Comparison of ENCODE assay signal across 8 cellular contexts in the genomic region with DNA sequence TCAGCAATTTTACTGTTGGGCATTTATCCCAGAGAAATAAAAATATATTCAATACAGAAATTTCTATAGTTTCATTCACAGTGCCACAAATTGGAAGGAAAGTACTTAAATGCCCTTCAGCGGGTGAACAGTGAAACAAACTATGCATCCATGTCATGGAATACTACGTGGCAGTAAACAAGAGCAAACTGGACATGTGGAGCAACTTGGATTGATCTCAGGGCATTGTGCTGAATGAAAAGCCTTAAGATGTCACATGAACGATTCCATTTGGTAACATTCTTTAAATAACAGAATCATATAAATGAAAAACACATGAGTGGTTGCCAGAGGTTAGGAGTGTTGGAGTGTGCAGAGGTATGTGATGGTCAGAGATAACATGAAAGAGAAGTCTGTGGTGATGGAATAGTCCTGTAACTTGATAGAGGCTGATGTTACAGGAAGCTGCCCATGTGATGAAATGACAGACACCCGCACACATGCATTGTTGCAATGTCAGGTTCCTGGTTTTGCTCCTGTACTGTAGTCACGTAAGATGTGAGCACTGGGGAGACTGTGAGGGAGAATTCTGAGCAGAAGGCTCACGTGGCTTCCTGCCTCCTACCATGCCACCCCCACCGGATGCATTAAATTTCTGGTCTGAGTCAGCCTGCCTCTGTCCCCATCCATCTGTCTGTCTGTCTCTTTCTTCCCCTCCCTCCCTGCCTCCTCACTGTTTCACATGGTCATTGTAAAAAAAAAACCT.
DNase-seq lines count a peak whose midpoint lies in the region; ATAC-seq, FAIRE-seq and TF ChIP-seq lines count a peak whose summit lies in the region.
"Not testable (repeated sequence)": the region's sequence is repeated elsewhere in the genome, so short reads cannot be mapped to it uniquely, and the experiment has no call there.

No MANE protein-coding gene starts in this region.

- intact Hi-C loops in CD4-positive, alpha-beta memory T cell (cut with micrococcal nuclease), result loop anchor here (2.0 kb wide), 1 partner anchor 32 kb away; no protein-coding TSS in a partner anchor
- intact Hi-C loops in MCF 10A (cut with micrococcal nuclease); kidney (cut with DNase I): not testable (repeated sequence)

- peak overlapping the region; percentile 36 to 91 (median 54) for H3K4me3 Mint-ChIP-seq in CD4-positive, alpha-beta memory T cell
- H3K4me3 Mint-ChIP-seq in MCF 10A (ENCODE audit: unreplicated experiment), result not testable (repeated sequence)

- peak; percentile 31 to 77 (median 41) for DNase-seq in CD4-positive, alpha-beta memory T cell
- DNase-seq in NOMO-1 (lab: John Stamatoyannopoulos, UW; ENCODE audit: unreplicated experiment in 2 of 2), result peak; percentile 81 to 88
- peak; percentile 62 for DNase-seq in activated CD4-positive, alpha-beta T cell treated with anti-CD3 and anti-CD28 coated beads for 48 hours
- peak; percentile 84 for DNase-seq in MCF 10A (ENCODE audit: unreplicated experiment)
- peak; percentile 39 for DNase-seq in kidney
- peak; percentile 44 for DNase-seq in stimulated activated CD4-positive, alpha-beta T cell treated with anti-CD3 and anti-CD28 coated beads, Interleukin-2, amount 100 ng/mL, for 4 hours (ENCODE audit: low read depth)

- not testable (repeated sequence) for H3K9me3 Mint-ChIP-seq in CD4-positive, alpha-beta memory T cell; MCF 10A (ENCODE audit: unreplicated experiment)

- not testable (repeated sequence) for H3K9me3 ChIP-seq in CD4-positive, alpha-beta memory T cell (ENCODE audit: control insufficient read depth in 1 of 2, low read length in 2 of 2); kidney (ENCODE audit: control insufficient read depth in 1 of 2, low read length in 2 of 2)

- not testable (repeated sequence) for H3K27ac ChIP-seq in CD4-positive, alpha-beta memory T cell (ENCODE audit: low read depth, low read length)
- H3K27ac ChIP-seq in kidney (ENCODE audit: low read depth in 2 of 2, low read length in 2 of 2), result peak overlapping the region in 1 of 2 donors; percentile 72

- CTCF ChIA-PET in CD4-positive, alpha-beta memory T cell (lab: Charles Lee; ENCODE audit: partially characterized antibody), result not testable (repeated sequence)
- CTCF ChIA-PET in MCF 10A (lab: Yijun Ruan, JAX), result interaction anchor here (0.7 kb wide), 1 partner anchor 11 kb away, joined by 3 read pairs; no protein-coding TSS in a partner anchor

- not testable (repeated sequence) for H3K9ac ChIP-seq in kidney (ENCODE audit: low read length in 2 of 2)

- TSS peak; percentile 53 for BruUV-seq in MCF 10A (replicated peaks; lab: Mats Ljungman, UMichigan)

- H3K27me3 Mint-ChIP-seq in CD4-positive, alpha-beta memory T cell; MCF 10A (ENCODE audit: insufficient read depth, unreplicated experiment): not testable (repeated sequence)

- not testable (repeated sequence) for H3K36me3 Mint-ChIP-seq in CD4-positive, alpha-beta memory T cell
- peaks cover 12% of the 10 kb centered on the region for H3K36me3 Mint-ChIP-seq in MCF 10A (ENCODE audit: insufficient read depth, unreplicated experiment)

- FAIRE-seq in kidney (lab: Jason Lieb, UNC), result not testable (repeated sequence)

- not testable (repeated sequence) for H3K36me3 ChIP-seq in CD4-positive, alpha-beta memory T cell (ENCODE audit: insufficient read depth, low read length); kidney (ENCODE audit: control insufficient read depth in 1 of 2, insufficient read depth in 2 of 2, low read length in 2 of 2)

- POLR2A ChIA-PET in CD4-positive, alpha-beta memory T cell (lab: Charles Lee; ENCODE audit: partially characterized antibody), result not testable (repeated sequence)
- POLR2A ChIA-PET in MCF 10A (lab: Yijun Ruan, JAX), result interaction anchor here (0.5 kb wide), 1 partner anchor 24 kb away, joined by 4 read pairs; no protein-coding TSS in a partner anchor

- TF ChIP-seq CTCF in MCF 10A (IDR thresholded peaks at IDR 0.05; ENCODE audit: unreplicated experiment); kidney (IDR thresholded peaks at IDR 0.05; ENCODE audit: borderline replicate concordance, extremely low read depth, insufficient read depth): not testable (repeated sequence)

- peak overlapping the region; percentile 24 to 92 (median 88) for H3K27ac Mint-ChIP-seq in CD4-positive, alpha-beta memory T cell
- H3K27ac Mint-ChIP-seq in MCF 10A (ENCODE audit: low read depth, unreplicated experiment), result peak overlapping the region; percentile 57

- ATAC-seq in GM19463 (IDR thresholded peaks at IDR 0.05; ENCODE audit: unreplicated experiment) (peak; percentile 97), HG03066 (IDR thresholded peaks at IDR 0.05; ENCODE audit: low read depth, unreplicated experiment) (peak; percentile 92)

- H3K4me1 ChIP-seq in CD4-positive, alpha-beta memory T cell (ENCODE audit: insufficient read depth, low read length), result peaks cover 50% of the 10 kb centered on the region
- H3K4me1 ChIP-seq in kidney (ENCODE audit: control insufficient read depth in 1 of 2, insufficient read depth in 1 of 2, low read depth in 1 of 2, low read length in 2 of 2), result not testable (repeated sequence)

- H3K27me3 ChIP-seq in CD4-positive, alpha-beta memory T cell (ENCODE audit: insufficient read depth, low read length), result not testable (repeated sequence)

- H3K4me1 Mint-ChIP-seq in CD4-positive, alpha-beta memory T cell, result peaks cover 35 to 58% (median 51%) of the 10 kb centered on the region in 4 donors
- H3K4me1 Mint-ChIP-seq in MCF 10A (ENCODE audit: insufficient read depth, unreplicated experiment), result peaks cover 19% of the 10 kb centered on the region

- not testable (repeated sequence) for H3K4me3 ChIP-seq in CD4-positive, alpha-beta memory T cell (ENCODE audit: low read length in 2 of 2); kidney (ENCODE audit: low read length in 2 of 2)
